9 cellular contexts compared by ENCODE assay signal in the genomic region with DNA sequence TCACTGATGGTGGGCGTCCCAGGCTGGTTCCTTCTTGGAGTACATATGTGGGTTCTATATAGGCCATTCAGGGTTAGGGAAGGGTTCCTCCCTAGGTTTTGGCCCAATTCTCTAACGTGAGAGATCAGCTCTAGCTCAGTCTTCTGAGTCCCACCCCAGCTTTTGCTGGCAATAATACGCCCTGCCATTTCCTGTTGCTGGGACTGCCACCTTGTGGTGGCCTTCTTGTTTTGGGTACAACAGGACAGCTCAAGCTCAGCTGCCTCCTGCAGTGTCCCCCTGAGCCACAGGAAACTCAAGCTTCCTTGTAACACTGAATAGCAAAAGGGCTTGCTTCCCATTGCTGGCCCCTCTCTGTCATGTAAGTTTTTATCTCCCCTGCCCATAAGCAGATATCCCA.
DNase-seq lines count a peak whose midpoint lies in the region; ATAC-seq and TF ChIP-seq lines count a peak whose summit lies in the region.
"Had no signal": no experiment of that assay in that cellular context is flagged by ENCODE, and none has a peak within 500 bp of the region (broad histone marks: within the 10 kb centered on the region; RNA-seq: fewer than 3 reads in every experiment).

No MANE protein-coding gene starts in this region.

- ATAC-seq in GM18511 (IDR thresholded peaks at IDR 0.05; ENCODE audit: unreplicated experiment) (peak; percentile 81), HG03108 (IDR thresholded peaks at IDR 0.05; ENCODE audit: unreplicated experiment) (peak; percentile 59)

- H3K27me3 ChIP-seq in BE2C, result no peaks in the 10 kb centered on the region
- H3K27me3 ChIP-seq: SJSA1 had no signal

- peak; percentile 70 for TF ChIP-seq CTCF in BE2C (IDR thresholded peaks at IDR 0.05; ENCODE audit: low read depth, low read length)

- H3K27me3 Mint-ChIP-seq in activated naive CD8-positive, alpha-beta T cell treated with anti-CD3 and anti-CD28 coated beads for 36 hours, result no peaks in the 10 kb centered on the region

- peaks cover 15% of the 10 kb centered on the region for H3K4me1 Mint-ChIP-seq in activated naive CD8-positive, alpha-beta T cell treated with anti-CD3 and anti-CD28 coated beads for 36 hours

- no peaks in the 10 kb centered on the region for H3K9me3 ChIP-seq in BE2C
- H3K9me3 ChIP-seq: SJSA1 had no signal

- DNase-seq in BE2C (peak; percentile 63), SKM-1 (lab: John Stamatoyannopoulos, UW; ENCODE audit: unreplicated experiment) (peak; percentile 46), islet precursor cell (peak; percentile 68), cerebellar nuclear complex (lab: John Stamatoyannopoulos, UW) (no peak)
- DNase-seq in activated naive CD8-positive, alpha-beta T cell treated with anti-CD3 and anti-CD28 coated beads for 36 hours, result peak; percentile 42
- DNase-seq in stimulated activated CD8-positive, alpha-beta memory T cell treated with anti-CD3 and anti-CD28 coated beads, Interleukin-7, amount 100 ng/mL, for 24 hours (ENCODE audit: low read depth), result peak; percentile 25

- H3K4me3 Mint-ChIP-seq in activated naive CD8-positive, alpha-beta T cell treated with anti-CD3 and anti-CD28 coated beads for 36 hours, result no peak overlapping the region

- peaks cover 16% of the 10 kb centered on the region for H3K36me3 Mint-ChIP-seq in activated naive CD8-positive, alpha-beta T cell treated with anti-CD3 and anti-CD28 coated beads for 36 hours

- peaks cover 11% of the 10 kb centered on the region for H3K4me1 ChIP-seq in BE2C

- H3K4me3 ChIP-seq in BE2C (ENCODE audit: low read depth, low read length), result no peak overlapping the region
- H3K4me3 ChIP-seq: SJSA1 had no signal

- no peaks in the 10 kb centered on the region for H3K9me3 Mint-ChIP-seq in activated naive CD8-positive, alpha-beta T cell treated with anti-CD3 and anti-CD28 coated beads for 36 hours

- H3K36me3 ChIP-seq in BE2C, result no peaks in the 10 kb centered on the region

- no peak overlapping the region for H3K27ac Mint-ChIP-seq in activated naive CD8-positive, alpha-beta T cell treated with anti-CD3 and anti-CD28 coated beads for 36 hours

Comparison
In these comparisons a context has a peak if more than half of its experiments do, and no peak if none do; other contexts are left out.
1. DNase-seq: peak in BE2C (single experiment), SKM-1 (single experiment), activated naive CD8-positive, alpha-beta T cell treated with anti-CD3 and anti-CD28 coated beads for 36 hours (single experiment), islet precursor cell (single experiment) and stimulated activated CD8-positive, alpha-beta memory T cell treated with anti-CD3 and anti-CD28 coated beads, Interleukin-7, amount 100 ng/mL, for 24 hours (single experiment); none in cerebellar nuclear complex (0 of 2).